31 cellular contexts compared by ENCODE assay signal in genomic region chr6:104698979-104699378, GRCh38.
"Had no signal": no experiment of that assay in that cellular context is flagged by ENCODE, and none has a peak within 500 bp of the region (broad histone marks: within the 10 kb centered on the region; RNA-seq: fewer than 3 reads in every experiment).

No MANE protein-coding gene starts in this region.

- H3K9me3 Mint-ChIP-seq: activated CD4-positive, alpha-beta memory T cell treated with anti-CD3 and anti-CD28 coated beads, Interleukin-2, amount 10 ng/mL, durations not matched to agents 7 days and 5 days; activated naive CD4-positive, alpha-beta T cell treated with anti-CD3 and anti-CD28 coated beads, Interleukin-2, amount 50 U/mL, for 24 hours; activated T-cell treated with anti-CD3 and anti-CD28 coated beads, Interleukin-2, amount 50 U/mL, for 24 hours; activated T-helper 2 cell treated with anti-CD3 and anti-CD28 coated beads, Interferon-gamma antibody, Interleukin-2, Interleukin-4, amounts not matched to agents 10 μg/mL and 5 μg/mL and 100 μg/mL, durations not matched to agents 14 hours and 24 hours and 36 hours; central memory CD8-positive, alpha-beta T cell had no signal

- H2AFZ ChIP-seq: PC-9 had no signal

- H3K4me3 ChIP-seq: ascending aorta, cardiac muscle cell, PC-9, SJCRH30, SK-N-MC had no signal

- H3K27ac ChIP-seq: ascending aorta, cardiac muscle cell, PC-9, SJCRH30, SK-N-MC, WERI-Rb-1 had no signal

- H3K4me3 Mint-ChIP-seq: activated CD4-positive, alpha-beta memory T cell treated with anti-CD3 and anti-CD28 coated beads, Interleukin-2, amount 10 ng/mL, durations not matched to agents 7 days and 5 days; activated naive CD4-positive, alpha-beta T cell treated with anti-CD3 and anti-CD28 coated beads, Interleukin-2, amount 50 U/mL, for 24 hours; activated naive CD8-positive, alpha-beta T cell treated with anti-CD3 and anti-CD28 coated beads, Interleukin-2, amount 10 ng/mL, durations not matched to agents 7 days and 5 days; activated T-cell treated with anti-CD3 and anti-CD28 coated beads, Interleukin-2, amount 50 U/mL, for 24 hours; central memory CD8-positive, alpha-beta T cell had no signal

- H3K27ac Mint-ChIP-seq: activated CD4-positive, alpha-beta memory T cell treated with anti-CD3 and anti-CD28 coated beads, Interleukin-2, amount 10 ng/mL, durations not matched to agents 7 days and 5 days; activated naive CD4-positive, alpha-beta T cell treated with anti-CD3 and anti-CD28 coated beads, Interleukin-2, amount 50 U/mL, for 24 hours; activated naive CD8-positive, alpha-beta T cell treated with anti-CD3 and anti-CD28 coated beads, Interleukin-2, amount 10 ng/mL, durations not matched to agents 7 days and 5 days; activated T-cell treated with anti-CD3 and anti-CD28 coated beads, Interleukin-2, amount 50 U/mL, for 24 hours; activated T-helper 2 cell treated with anti-CD3 and anti-CD28 coated beads, Interferon-gamma antibody, Interleukin-2, Interleukin-4, amounts not matched to agents 10 μg/mL and 5 μg/mL and 100 μg/mL, durations not matched to agents 14 hours and 24 hours and 36 hours had no signal

- H3K27me3 Mint-ChIP-seq: activated CD4-positive, alpha-beta memory T cell treated with anti-CD3 and anti-CD28 coated beads, Interleukin-2, amount 10 ng/mL, durations not matched to agents 7 days and 5 days; activated T-cell treated with anti-CD3 and anti-CD28 coated beads, Interleukin-2, amount 50 U/mL, for 24 hours; central memory CD8-positive, alpha-beta T cell had no signal

- DNase-seq: activated CD4-positive, alpha-beta memory T cell treated with anti-CD3 and anti-CD28 coated beads, Interleukin-2, amount 10 ng/mL, durations not matched to agents 7 days and 5 days; activated CD4-positive, alpha-beta T cell treated with anti-CD3 and anti-CD28 coated beads for 1 hour; activated CD4-positive, alpha-beta T cell treated with anti-CD3 and anti-CD28 coated beads for 48 hours; activated CD4-positive, CD25-positive, alpha-beta regulatory T cell; activated gamma-delta T cell; activated naive CD4-positive, alpha-beta T cell treated with Interleukin-2 at 50 U/mL for 16 hours; activated naive CD8-positive, alpha-beta T cell treated with anti-CD3 and anti-CD28 coated beads, Interleukin-2, amount 10 ng/mL, durations not matched to agents 7 days and 5 days; activated T-cell treated with anti-CD3 and anti-CD28 coated beads, Interleukin-2, amount 50 U/mL, for 24 hours; amygdala; Kasumi-1; MM.1S; MV-4-11; NCI-H1092; NCI-H1436 treated with DMSO at 0.1 percent for 48 hours; NCI-H1694 treated with DMSO at 0.1 percent for 48 hours; NCI-H2029; NCI-H345; NCI-H526; NCI-H748 treated with DMSO at 0.1 percent for 48 hours; NK-92 treated with Interleukin-12 subunit alpha and Interleukin-12 subunit beta, amount 100 ng/mL, for 24 hours; PC-9; Right ventricle myocardium superior; SJCRH30; T1000; WERI-Rb-1 had no signal

- H3K27me3 ChIP-seq: ascending aorta, cardiac muscle cell, SJCRH30 had no signal

- H3K4me1 ChIP-seq: ascending aorta, SJCRH30 had no signal

- H3K4me2 ChIP-seq: PC-9 had no signal

- H3K36me3 ChIP-seq: ascending aorta, cardiac muscle cell, SJCRH30, WERI-Rb-1 had no signal

- H3K36me3 Mint-ChIP-seq: activated naive CD4-positive, alpha-beta T cell treated with anti-CD3 and anti-CD28 coated beads, Interleukin-2, amount 50 U/mL, for 24 hours; activated naive CD8-positive, alpha-beta T cell treated with anti-CD3 and anti-CD28 coated beads, Interleukin-2, amount 10 ng/mL, durations not matched to agents 7 days and 5 days had no signal

- H3K9me3 ChIP-seq: ascending aorta, SJCRH30 had no signal
